ENCODE assay signal across 8 cellular contexts in genomic region chr5:141567513-141568117, GRCh38. TPM values are rescaled to one million over a fixed set of nuclear protein-coding genes. Genes with fewer than 3 reads are reported as not detected.
DNase-seq lines count a peak whose midpoint lies in the region; ATAC-seq and TF ChIP-seq lines count a peak whose summit lies in the region.

No MANE protein-coding gene starts in this region.

- 29 to 47% (median 40%) methylated on average over 2 of the region's 2 CpGs for WGBS in stomach, 5 donors

- H3K27me3 ChIP-seq in PC-9 (ENCODE audit: insufficient read depth, low read depth) (no peaks in the 10 kb centered on the region), stomach (no peaks in the 10 kb centered on the region)

- no peaks in the 10 kb centered on the region; the same call in 1 of the 2 replicates for H3K4me1 ChIP-seq in PC-9 (replicated peaks; ENCODE audit: insufficient read depth)
- H3K4me1 ChIP-seq in stomach: peaks cover 0 to 25% (median 4%) of the 10 kb centered on the region in 4 donors

- H3K9me3 ChIP-seq in PC-9 (ENCODE audit: insufficient read depth, low read depth): no peaks in the 10 kb centered on the region
- no peaks in the 10 kb centered on the region for H3K9me3 ChIP-seq in stomach

- H3K36me3 Mint-ChIP-seq in activated naive CD8-positive, alpha-beta T cell: peaks cover 19% of the 10 kb centered on the region
- H3K36me3 Mint-ChIP-seq in activated naive CD8-positive, alpha-beta T cell treated with anti-CD3 and anti-CD28 coated beads, Interleukin-2, amount 50 U/mL, for 24 hours (ENCODE audit: low read depth): peaks cover 76% of the 10 kb centered on the region

- TF ChIP-seq CTCF in PC-9 (conservative IDR thresholded peaks at IDR 0.05): peak; percentile 96
- peak; percentile 86 for TF ChIP-seq CTCF in fibroblast of pulmonary artery (IDR thresholded peaks at IDR 0.05; ENCODE audit: low read length, missing control alignments)
- TF ChIP-seq CTCF in stomach (IDR thresholded peaks at IDR 0.05): peak in 5 of 7 experiments; percentile 53 to 95 (median 72)

- BruUV-seq in PC-9 (replicated peaks; lab: Mats Ljungman, UMichigan): no TSS peak

- H3K9me2 ChIP-seq in PC-9 (ENCODE audit: insufficient read depth): no peaks in the 10 kb centered on the region

- POLR2A ChIA-PET in PC-9 (lab: Charles Lee; ENCODE audit: unreplicated experiment): interaction anchor here (0.5 kb wide), 1 partner anchor 19 kb away, joined by 8 read pairs; no protein-coding TSS in a partner anchor

- H2AFZ ChIP-seq in PC-9: no peak overlapping the region

- H3K4me3 Mint-ChIP-seq in activated naive CD8-positive, alpha-beta T cell: no peak overlapping the region
- H3K4me3 Mint-ChIP-seq in activated naive CD8-positive, alpha-beta T cell treated with anti-CD3 and anti-CD28 coated beads, Interleukin-2, amount 50 U/mL, for 24 hours: no peak overlapping the region

- H3K27ac ChIP-seq in PC-9: 0 out of 2 replicates have a peak overlapping the region, but pooled peaks have one; percentile 13
- peak overlapping the region in 1 of 5 donors; percentile 17 for H3K27ac ChIP-seq in stomach

- H3F3A ChIP-seq in PC-9 (ENCODE audit: insufficient read depth, low read depth): peaks cover 49% of the 10 kb centered on the region

- no peak for ATAC-seq in activated naive CD8-positive, alpha-beta T cell treated with anti-CD3 and anti-CD28 coated beads, Interleukin-2, amount 50 U/mL, for 24 hours
- ATAC-seq in HG02588 (IDR thresholded peaks at IDR 0.05; ENCODE audit: unreplicated experiment): no peak
- no peak for ATAC-seq in HG02885 (IDR thresholded peaks at IDR 0.05; ENCODE audit: poor library complexity, unreplicated experiment)

- TF ChIP-seq EP300 in stomach (IDR thresholded peaks at IDR 0.05): no peak

- no peak for TF ChIP-seq POLR2A in stomach (IDR thresholded peaks at IDR 0.05)

- H3K4me3 ChIP-seq in PC-9: no peak overlapping the region
- H3K4me3 ChIP-seq in fibroblast of pulmonary artery (replicated peaks; ENCODE audit: low read depth, low read length): no peak overlapping the region
- no peak overlapping the region for H3K4me3 ChIP-seq in stomach

- H3K9me3 Mint-ChIP-seq in activated naive CD8-positive, alpha-beta T cell (ENCODE audit: low read depth): no peaks in the 10 kb centered on the region
- no peaks in the 10 kb centered on the region for H3K9me3 Mint-ChIP-seq in activated naive CD8-positive, alpha-beta T cell treated with anti-CD3 and anti-CD28 coated beads, Interleukin-2, amount 50 U/mL, for 24 hours

- no peak overlapping the region for H3K4me2 ChIP-seq in PC-9

- DNase-seq in activated naive CD8-positive, alpha-beta T cell treated with anti-CD3 and anti-CD28 coated beads, Interleukin-2, amount 50 U/mL, for 24 hours: no peak
- DNase-seq in PC-9 (no peak), fibroblast of pulmonary artery (ENCODE audit: low read depth) (peak; percentile 39), stomach (no peak), amniotic stem cell (lab: John Stamatoyannopoulos, UW) (no peak)

- H3K27me3 Mint-ChIP-seq in activated naive CD8-positive, alpha-beta T cell: no peaks in the 10 kb centered on the region
- H3K27me3 Mint-ChIP-seq in activated naive CD8-positive, alpha-beta T cell treated with anti-CD3 and anti-CD28 coated beads, Interleukin-2, amount 50 U/mL, for 24 hours: no peaks in the 10 kb centered on the region

- CTCF ChIA-PET in PC-9 (lab: Charles Lee): interaction anchor here (0.5 to 1.1 kb wide), 3 partner anchors 101 to 334 kb away, joined by 3 to 6 read pairs (median 4); no protein-coding TSS in a partner anchor

- H3K79me2 ChIP-seq in PC-9 (ENCODE audit: low read depth): no peaks in the 10 kb centered on the region

- H3K36me3 ChIP-seq in PC-9 (ENCODE audit: low read depth) (peaks cover 38% of the 10 kb centered on the region), stomach (peaks cover 28 to 78% (median 65%) of the 10 kb centered on the region in 4 donors)

- H3K27ac Mint-ChIP-seq in activated naive CD8-positive, alpha-beta T cell: peak overlapping the region; percentile 73
- H3K27ac Mint-ChIP-seq in activated naive CD8-positive, alpha-beta T cell treated with anti-CD3 and anti-CD28 coated beads, Interleukin-2, amount 50 U/mL, for 24 hours: no peak overlapping the region

- intact Hi-C loops in PC-9 (cut with micrococcal nuclease; ENCODE audit: unreplicated experiment) (no loop called here), stomach (cut with DNase I; ENCODE audit: low total_unique reads) (no loop called here)

- no peaks in the 10 kb centered on the region for H4K20me1 ChIP-seq in PC-9 (ENCODE audit: insufficient read depth)

- H3K4me1 Mint-ChIP-seq in activated naive CD8-positive, alpha-beta T cell (ENCODE audit: low read depth): peaks cover 23% of the 10 kb centered on the region
- peaks cover 16% of the 10 kb centered on the region for H3K4me1 Mint-ChIP-seq in activated naive CD8-positive, alpha-beta T cell treated with anti-CD3 and anti-CD28 coated beads, Interleukin-2, amount 50 U/mL, for 24 hours

RNA-seq across cellular contexts. Expression of gene DIAPH1, which starts 51.2 kb away (rescaled TPM):
- total RNA-seq in PC-9 (2021) (148 and 157 TPM in 2 replicates), stomach (100 to 1,000 TPM in 1 of 5 donors, 10 to 100 TPM in 4; 18.0 to 181 (median 77.0) TPM)
- polyA plus RNA-seq in stomach: 10 to 100 TPM; 41.4 to 98.1 (median 76.1) TPM
